18 cellular contexts compared by ENCODE assay signal in the genomic region with DNA sequence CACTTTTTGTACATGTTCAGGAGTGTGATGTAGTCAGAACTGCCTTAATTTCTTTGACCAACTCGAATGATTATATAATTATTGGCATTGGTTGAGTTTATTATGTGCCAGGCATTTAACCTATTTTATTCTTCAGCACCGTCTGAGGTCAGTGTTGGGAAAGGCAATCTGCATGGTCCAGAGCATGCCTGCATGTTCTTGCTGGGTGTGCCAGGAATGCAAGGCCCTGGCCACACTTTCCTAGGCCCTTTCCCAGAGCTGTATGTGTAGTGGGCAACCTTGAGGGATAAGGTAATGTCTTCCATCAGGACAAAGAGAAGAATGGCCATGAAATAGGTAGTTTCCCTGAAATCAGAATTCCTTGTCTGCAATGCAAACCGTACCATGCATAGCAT. TPM values are rescaled to one million over a fixed set of nuclear protein-coding genes. Genes with fewer than 3 reads are reported as not detected.
A peak's percentile ranks its signal among the peaks of the same experiment; 100 is the strongest.
DNase-seq lines count a peak whose midpoint lies in the region; ATAC-seq lines count a peak whose summit lies in the region.
"Had no signal": no experiment of that assay in that cellular context is flagged by ENCODE, and none has a peak within 500 bp of the region (broad histone marks: within the 10 kb centered on the region; RNA-seq: fewer than 3 reads in every experiment).

No MANE protein-coding gene starts in this region.

- no peak overlapping the region for H2BK12ac ChIP-seq in neuronal stem cell (ENCODE audit: low read length)

- H2BK5ac ChIP-seq in neuronal stem cell (ENCODE audit: low read length) = no peak overlapping the region

- peaks cover 45% of the 10 kb centered on the region for H3K4me1 Mint-ChIP-seq in activated CD4-positive, alpha-beta T cell treated with anti-CD3 and anti-CD28 coated beads, Interleukin-2, amount 10 ng/mL, durations not matched to agents 24 days and 14 days
- peaks cover 34% of the 10 kb centered on the region for H3K4me1 Mint-ChIP-seq in activated CD4-positive, alpha-beta T cell treated with anti-CD3 and anti-CD28 coated beads for 36 hours
- H3K4me1 Mint-ChIP-seq in central memory CD8-positive, alpha-beta T cell = peaks cover 50% of the 10 kb centered on the region

- no peak overlapping the region for H3K18ac ChIP-seq in neuronal stem cell (ENCODE audit: low read length)

- no peak overlapping the region for H3K4ac ChIP-seq in neuronal stem cell (ENCODE audit: low read length)

- H2AFZ ChIP-seq in neuronal stem cell (ENCODE audit: low read length) = peak overlapping the region; percentile 80

- H4K8ac ChIP-seq in neuronal stem cell (ENCODE audit: low read depth, low read length) = no peak overlapping the region

- H3K23ac ChIP-seq in neuronal stem cell (ENCODE audit: low read depth, low read length, poor library complexity) = no peak overlapping the region

- H3K27ac Mint-ChIP-seq in activated CD4-positive, alpha-beta T cell treated with anti-CD3 and anti-CD28 coated beads, Interleukin-2, amount 10 ng/mL, durations not matched to agents 24 days and 14 days = peak overlapping the region; percentile 92
- no peak overlapping the region for H3K27ac Mint-ChIP-seq in activated CD4-positive, alpha-beta T cell treated with anti-CD3 and anti-CD28 coated beads for 36 hours
- H3K27ac Mint-ChIP-seq in central memory CD8-positive, alpha-beta T cell (ENCODE audit: low read depth) = peak overlapping the region; percentile 62

- no peak overlapping the region for H2BK15ac ChIP-seq in neuronal stem cell (ENCODE audit: low read length)

- H3K27me3 ChIP-seq in neuronal stem cell (ENCODE audit: control insufficient read depth in 3 of 3, insufficient read depth in 3 of 3, low read depth in 1 of 3, low read length in 3 of 3) = no peaks in the 10 kb centered on the region
- H3K27me3 ChIP-seq: Peyer's patch had no signal

- no peak for ATAC-seq in activated CD4-positive, alpha-beta T cell treated with anti-CD3 and anti-CD28 coated beads for 36 hours
- no peak for ATAC-seq in central memory CD8-positive, alpha-beta T cell (replicated peaks; ENCODE audit: extremely low read depth, poor library complexity, severe bottlenecking)
- no peak for ATAC-seq in HG03571 (IDR thresholded peaks at IDR 0.05; ENCODE audit: unreplicated experiment)
- ATAC-seq: left lobe of liver, upper lobe of right lung had no signal

- no peak overlapping the region for H3K9ac ChIP-seq in neuronal stem cell (ENCODE audit: low read depth, low read length, poor library complexity)

- WGBS in neuronal stem cell (ENCODE audit: extremely low coverage in 2 of 2, insufficient read length in 2 of 2, insufficient replicate concordance in 1 of 2), 2 donors = no CpG with 5 or more reads among the region's 3 CpGs

- H3K4me1 ChIP-seq in neuronal stem cell (ENCODE audit: control insufficient read depth in 2 of 2, insufficient read depth in 1 of 2, low read depth in 1 of 2, low read length in 2 of 2) = peaks cover 4 to 13% of the 10 kb centered on the region in 2 donors
- H3K4me1 ChIP-seq: upper lobe of right lung had no signal

- H3K9me3 ChIP-seq in KOPT-K1 (ENCODE audit: insufficient read depth, low read length, poor library complexity, severe bottlenecking) (no peaks in the 10 kb centered on the region), neuronal stem cell (replicated peaks in 1 of 2; ENCODE audit: control insufficient read depth in 2 of 2, insufficient read depth in 1 of 2, low read depth in 1 of 2, low read length in 2 of 2) (peaks cover 0 to 2% of the 10 kb centered on the region in 2 donors)
- H3K9me3 ChIP-seq: Peyer's patch, upper lobe of right lung had no signal

- no peak for DNase-seq in activated CD4-positive, alpha-beta T cell treated with anti-CD3 and anti-CD28 coated beads, Interleukin-2, amount 10 ng/mL, durations not matched to agents 24 days and 14 days
- DNase-seq in activated CD4-positive, alpha-beta T cell treated with anti-CD3 and anti-CD28 coated beads for 36 hours = no peak
- DNase-seq in central memory CD8-positive, alpha-beta T cell (ENCODE audit: low spot score in 2 of 2) = no peak
- DNase-seq in neuronal stem cell (ENCODE audit: low spot score) (no peak), kidney glomerular epithelial cell (lab: John Stamatoyannopoulos, UW) (no peak), GOT3 (lab: John Stamatoyannopoulos, UW) (no peak)
- DNase-seq: central memory CD4-positive, alpha-beta T cell; effector memory CD4-positive, alpha-beta T cell; NCI-H1436; NCI-H82; upper lobe of right lung had no signal

- CTCF ChIA-PET in activated CD4-positive, alpha-beta T cell treated with anti-CD3 and anti-CD28 coated beads for 36 hours (lab: Charles Lee) = interaction anchor here (0.5 to 0.7 kb wide), 3 partner anchors 48 to 252 kb away, joined by 3 read pairs; no protein-coding TSS in a partner anchor

- H2AK5ac ChIP-seq in neuronal stem cell (ENCODE audit: low read depth, low read length) = no peak overlapping the region

- POLR2A ChIA-PET in activated CD4-positive, alpha-beta T cell treated with anti-CD3 and anti-CD28 coated beads for 36 hours (lab: Charles Lee) = no interaction called here

- H3K4me2 ChIP-seq in neuronal stem cell (ENCODE audit: insufficient read depth, low read length, poor library complexity, severe bottlenecking) = no peak overlapping the region
- H3K4me2 ChIP-seq: smooth muscle cell had no signal

- H2BK120ac ChIP-seq in neuronal stem cell (ENCODE audit: low read depth, low read length) = no peak overlapping the region

- intact Hi-C loops in activated CD4-positive, alpha-beta T cell treated with anti-CD3 and anti-CD28 coated beads, Interleukin-2, amount 10 ng/mL, durations not matched to agents 24 days and 14 days (cut with micrococcal nuclease) = no loop called here
- intact Hi-C loops in activated CD4-positive, alpha-beta T cell treated with anti-CD3 and anti-CD28 coated beads for 36 hours (cut with DNase I, micrococcal nuclease) = no loop called here

- H4K91ac ChIP-seq in neuronal stem cell (ENCODE audit: low read depth, low read length, poor library complexity) = no peak overlapping the region

- no peaks in the 10 kb centered on the region for H3K9me3 Mint-ChIP-seq in activated CD4-positive, alpha-beta T cell treated with anti-CD3 and anti-CD28 coated beads, Interleukin-2, amount 10 ng/mL, durations not matched to agents 24 days and 14 days
- no peaks in the 10 kb centered on the region for H3K9me3 Mint-ChIP-seq in activated CD4-positive, alpha-beta T cell treated with anti-CD3 and anti-CD28 coated beads for 36 hours (ENCODE audit: low read depth)
- no peaks in the 10 kb centered on the region for H3K9me3 Mint-ChIP-seq in central memory CD8-positive, alpha-beta T cell

- H3K27ac ChIP-seq in KOPT-K1 (ENCODE audit: low read depth, low read length, poor library complexity, severe bottlenecking) (peak overlapping the region; percentile 64), neuronal stem cell (replicated peaks; ENCODE audit: low read length) (no peak overlapping the region)
- H3K27ac ChIP-seq: upper lobe of right lung, VCaP had no signal

- no peak overlapping the region for H3K4me3 ChIP-seq in neuronal stem cell (ENCODE audit: low read length in 2 of 2)
- H3K4me3 ChIP-seq: Peyer's patch, smooth muscle cell, upper lobe of right lung had no signal

- H3K79me1 ChIP-seq in neuronal stem cell (ENCODE audit: low read depth, low read length) = no peaks in the 10 kb centered on the region

- H3K36me3 ChIP-seq in KOPT-K1 (ENCODE audit: insufficient read depth, low read length) = no peaks in the 10 kb centered on the region
- no peaks in the 10 kb centered on the region for H3K36me3 ChIP-seq in neuronal stem cell (replicated peaks in 1 of 2; ENCODE audit: control insufficient read depth in 2 of 2, insufficient read depth in 2 of 2, low read length in 2 of 2)
- H3K36me3 ChIP-seq: Peyer's patch, upper lobe of right lung had no signal

- H3K14ac ChIP-seq in neuronal stem cell (ENCODE audit: low read length) = no peak overlapping the region

- peaks cover 20% of the 10 kb centered on the region for H3K36me3 Mint-ChIP-seq in activated CD4-positive, alpha-beta T cell treated with anti-CD3 and anti-CD28 coated beads, Interleukin-2, amount 10 ng/mL, durations not matched to agents 24 days and 14 days (ENCODE audit: low read depth)
- no peaks in the 10 kb centered on the region for H3K36me3 Mint-ChIP-seq in activated CD4-positive, alpha-beta T cell treated with anti-CD3 and anti-CD28 coated beads for 36 hours (ENCODE audit: low read depth)
- peaks cover 2% of the 10 kb centered on the region for H3K36me3 Mint-ChIP-seq in central memory CD8-positive, alpha-beta T cell (ENCODE audit: insufficient read depth)

- peak overlapping the region; percentile 74 for H3K4me3 Mint-ChIP-seq in activated CD4-positive, alpha-beta T cell treated with anti-CD3 and anti-CD28 coated beads, Interleukin-2, amount 10 ng/mL, durations not matched to agents 24 days and 14 days
- H3K4me3 Mint-ChIP-seq in activated CD4-positive, alpha-beta T cell treated with anti-CD3 and anti-CD28 coated beads for 36 hours = no peak overlapping the region
- peak overlapping the region; percentile 59 for H3K4me3 Mint-ChIP-seq in central memory CD8-positive, alpha-beta T cell

- H3K27me3 Mint-ChIP-seq in activated CD4-positive, alpha-beta T cell treated with anti-CD3 and anti-CD28 coated beads, Interleukin-2, amount 10 ng/mL, durations not matched to agents 24 days and 14 days = no peaks in the 10 kb centered on the region
- H3K27me3 Mint-ChIP-seq in activated CD4-positive, alpha-beta T cell treated with anti-CD3 and anti-CD28 coated beads for 36 hours = no peaks in the 10 kb centered on the region
- H3K27me3 Mint-ChIP-seq in central memory CD8-positive, alpha-beta T cell = no peaks in the 10 kb centered on the region

RNA-seq across cellular contexts. Expression of a gene that starts 9.7 kb away (rescaled TPM):
- total RNA-seq in activated CD4-positive, alpha-beta T cell treated with anti-CD3 and anti-CD28 coated beads, Interleukin-2, amount 10 ng/mL, durations not matched to agents 24 days and 14 days = 197 and 203 TPM in 2 replicates
- 100 to 1,000 TPM; 176 to 198 TPM for total RNA-seq in activated CD4-positive, alpha-beta T cell treated with anti-CD3 and anti-CD28 coated beads for 36 hours
- 80.4 TPM for polyA plus RNA-seq in neuronal stem cell (2013, experiment 1 of 2)
- polyA plus RNA-seq in neuronal stem cell (2013, experiment 2 of 2) = 79.4 TPM

RNA-seq across cellular contexts. Expression of a gene that starts 10.1 kb away (rescaled TPM):
- total RNA-seq in activated CD4-positive, alpha-beta T cell treated with anti-CD3 and anti-CD28 coated beads, Interleukin-2, amount 10 ng/mL, durations not matched to agents 24 days and 14 days = 51.4 and 53.9 TPM in 2 replicates
- 10 to 100 TPM; 24.8 to 28.4 TPM for total RNA-seq in activated CD4-positive, alpha-beta T cell treated with anti-CD3 and anti-CD28 coated beads for 36 hours
- polyA plus RNA-seq in neuronal stem cell (2013, experiment 1 of 2) = 4.8 TPM
- 4.3 TPM for polyA plus RNA-seq in neuronal stem cell (2013, experiment 2 of 2)
- total RNA-seq: A172 had no signal

RNA-seq across cellular contexts. Expression of a gene that starts 20.6 kb away (rescaled TPM):
- 59.0 and 62.2 TPM in 2 replicates for total RNA-seq in activated CD4-positive, alpha-beta T cell treated with anti-CD3 and anti-CD28 coated beads, Interleukin-2, amount 10 ng/mL, durations not matched to agents 24 days and 14 days
- total RNA-seq in activated CD4-positive, alpha-beta T cell treated with anti-CD3 and anti-CD28 coated beads for 36 hours = 10 to 100 TPM; 77.7 to 83.2 TPM
- 46.7 TPM for polyA plus RNA-seq in neuronal stem cell (2013, experiment 1 of 2)
- 46.2 TPM for polyA plus RNA-seq in neuronal stem cell (2013, experiment 2 of 2)

RNA-seq across cellular contexts. Expression of a gene that starts 49.0 kb away (rescaled TPM):
- total RNA-seq in activated CD4-positive, alpha-beta T cell treated with anti-CD3 and anti-CD28 coated beads, Interleukin-2, amount 10 ng/mL, durations not matched to agents 24 days and 14 days = 105 and 110 TPM in 2 replicates
- total RNA-seq in activated CD4-positive, alpha-beta T cell treated with anti-CD3 and anti-CD28 coated beads for 36 hours = 10 to 100 TPM; 72.1 to 77.6 TPM
- polyA plus RNA-seq in neuronal stem cell (2013, experiment 1 of 2) = 40.0 TPM
- polyA plus RNA-seq in neuronal stem cell (2013, experiment 2 of 2) = 40.3 TPM

RNA-seq across cellular contexts. Expression of a gene that starts 49.2 kb away (rescaled TPM):
- total RNA-seq in activated CD4-positive, alpha-beta T cell treated with anti-CD3 and anti-CD28 coated beads, Interleukin-2, amount 10 ng/mL, durations not matched to agents 24 days and 14 days = 31.6 and 33.1 TPM in 2 replicates
- 10 to 100 TPM; 16.6 to 17.9 TPM for total RNA-seq in activated CD4-positive, alpha-beta T cell treated with anti-CD3 and anti-CD28 coated beads for 36 hours
- polyA plus RNA-seq in neuronal stem cell (2013, experiment 1 of 2) = 17.8 TPM
- 17.4 TPM for polyA plus RNA-seq in neuronal stem cell (2013, experiment 2 of 2)
